ENCODE assay signal across 8 cellular contexts in genomic region chr16:30657866-30658730, GRCh38. TPM values are rescaled to one million over a fixed set of nuclear protein-coding genes. Genes with fewer than 3 reads are reported as not detected.
A peak's percentile ranks its signal among the peaks of the same experiment; 100 is the strongest.
DNase-seq lines count a peak whose midpoint lies in the region; ATAC-seq, FAIRE-seq and TF ChIP-seq lines count a peak whose summit lies in the region.

Gene FBRS (plus strand): TSS chr16:30658431. CDS start chr16:30659519, 1,088 bp downstream.

- peaks cover 66% of the 10 kb centered on the region for H3K36me3 ChIP-seq in WERI-Rb-1
- H3K36me3 ChIP-seq in bronchial epithelial cell (ENCODE audit: control insufficient read depth, insufficient read depth, low read length), result peaks cover 33% of the 10 kb centered on the region
- peaks cover 3% of the 10 kb centered on the region for H3K36me3 ChIP-seq in smooth muscle cell (ENCODE audit: low read depth)

- peak within 1 kb of the TSS; percentile 65 for H2AFZ ChIP-seq in smooth muscle cell (ENCODE audit: low read depth)

- peak within 1 kb of the TSS; percentile 97 for H3K9ac ChIP-seq in smooth muscle cell (ENCODE audit: low read depth)

- peak; percentile 100 for DNase-seq in ACHN
- DNase-seq in NCI-H2196 treated with DMSO at 0.1 percent for 48 hours (lab: John Stamatoyannopoulos, UW; ENCODE audit: unreplicated experiment), result peak; percentile 99
- DNase-seq in WERI-Rb-1, result peak; percentile 100
- peak; percentile 99 for DNase-seq in bronchial epithelial cell (ENCODE audit: low read depth)
- peak; percentile 92 for DNase-seq in iPS-NIHi11 (ENCODE audit: low spot score)
- peak; percentile 99 for DNase-seq in smooth muscle cell (lab: John Stamatoyannopoulos, UW; ENCODE audit: unreplicated experiment)

- H3F3A ChIP-seq in smooth muscle cell (ENCODE audit: low read depth), result peaks cover 19% of the 10 kb centered on the region

- peaks cover 35% of the 10 kb centered on the region for H4K20me1 ChIP-seq in smooth muscle cell (ENCODE audit: low read depth)

- WGBS in smooth muscle cell (ENCODE audit: low lambda C conversion rate), result 1% methylated on average over 86 of the region's 86 CpGs

- H3K27ac ChIP-seq in WERI-Rb-1 (peak within 1 kb of the TSS; percentile 86), smooth muscle cell (ENCODE audit: low read depth) (peak within 1 kb of the TSS; percentile 95)

- no peaks in the 10 kb centered on the region for H3K9me3 ChIP-seq in WERI-Rb-1 (ENCODE audit: severe bottlenecking)
- H3K9me3 ChIP-seq in smooth muscle cell (replicated peaks; ENCODE audit: low read depth), result no peaks in the 10 kb centered on the region

- peak within 1 kb of the TSS; percentile 99 for H3K4me2 ChIP-seq in smooth muscle cell

- H3K4me3 ChIP-seq in WERI-Rb-1 (ENCODE audit: low read depth, low read length), result peak within 1 kb of the TSS; percentile 86
- H3K4me3 ChIP-seq in bronchial epithelial cell (ENCODE audit: low read depth, low read length), result peak within 1 kb of the TSS; percentile 68
- peak within 1 kb of the TSS; percentile 82 for H3K4me3 ChIP-seq in smooth muscle cell

- peaks cover 13% of the 10 kb centered on the region for H3K4me1 ChIP-seq in smooth muscle cell (ENCODE audit: low read depth)

- peaks cover 36% of the 10 kb centered on the region for H3K79me2 ChIP-seq in smooth muscle cell (ENCODE audit: low read depth)

- in situ Hi-C loops in ACHN (cut with HindIII; ENCODE audit: low pct_ligation_motif_present, low pct_unique_long_range_greater_than_20kb, low sequenced_read_pairs), result no loop called here

- peak; percentile 67 for ATAC-seq in GM18868 (IDR thresholded peaks at IDR 0.05; ENCODE audit: unreplicated experiment)
- ATAC-seq in HG03135 (IDR thresholded peaks at IDR 0.05; ENCODE audit: unreplicated experiment), result peak; percentile 66

- no peaks in the 10 kb centered on the region for H3K27me3 ChIP-seq in WERI-Rb-1 (ENCODE audit: insufficient read depth, low read depth, severe bottlenecking)
- no peaks in the 10 kb centered on the region for H3K27me3 ChIP-seq in bronchial epithelial cell (ENCODE audit: control insufficient read depth, insufficient read depth, low read length)
- H3K27me3 ChIP-seq in smooth muscle cell (ENCODE audit: low read depth), result no peaks in the 10 kb centered on the region

- FAIRE-seq in bronchial epithelial cell (lab: Jason Lieb, UNC), result no peak

- TF ChIP-seq CTCF in WERI-Rb-1 (IDR thresholded peaks at IDR 0.05; ENCODE audit: low read depth, low read length) (peak; percentile 77), bronchial epithelial cell (IDR thresholded peaks at IDR 0.05; ENCODE audit: insufficient read depth, low read length, severe bottlenecking) (peak; percentile 72), smooth muscle cell (IDR thresholded peaks at IDR 0.05; ENCODE audit: borderline replicate concordance, insufficient read depth, poor library complexity, severe bottlenecking) (peak; percentile 71)

RNA-seq across cellular contexts. Expression of gene FBRS, which starts in this region (rescaled TPM):
- total RNA-seq in bronchial epithelial cell (7.9 and 13.8 TPM in 2 replicates), smooth muscle cell (18.3 and 22.3 TPM in 2 replicates)
- 21.9 and 25.0 TPM in 2 replicates for polyA plus RNA-seq in smooth muscle cell

Comparison
In these comparisons a context has a peak if more than half of its experiments do, and no peak if none do; other contexts are left out.
1. Peak in every context shown above with its lines: DNase-seq, ATAC-seq, H3K4me3 ChIP-seq and H3K27ac ChIP-seq.